In the genomic region with DNA sequence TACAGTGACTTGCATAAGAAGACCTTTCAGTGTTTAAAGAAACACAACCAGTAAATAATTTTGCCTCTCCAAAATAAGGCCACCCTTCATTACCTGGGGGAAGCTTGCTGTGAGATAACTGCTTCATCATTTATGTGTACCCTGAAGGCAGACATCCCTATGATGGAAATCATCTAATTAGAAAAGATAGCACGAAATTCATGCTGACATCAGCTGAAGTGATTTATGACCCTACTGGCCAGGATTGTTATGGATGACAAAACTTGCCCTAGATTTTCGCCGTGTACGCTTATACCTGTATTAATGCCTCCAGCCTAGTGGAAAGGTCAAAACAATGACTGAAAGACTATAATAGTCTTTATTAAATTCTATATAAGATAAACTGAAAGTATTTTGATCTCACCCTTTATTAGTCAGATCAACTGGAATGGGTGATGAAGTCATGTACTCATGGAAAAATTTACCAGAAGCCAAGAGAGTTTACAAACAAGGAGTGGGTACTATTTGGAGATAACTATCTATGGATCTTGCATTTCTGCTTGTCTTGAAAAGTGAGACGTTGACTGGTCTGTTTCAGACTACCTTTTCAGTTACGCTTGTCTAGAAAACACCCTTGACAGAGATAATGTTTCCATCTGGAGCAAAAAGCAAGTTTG, we compare ENCODE assay signal across 18 cellular contexts.
"Had no signal": no experiment of that assay in that cellular context is flagged by ENCODE, and none has a peak within 500 bp of the region (broad histone marks: within the 10 kb centered on the region; RNA-seq: fewer than 3 reads in every experiment).

No MANE protein-coding gene starts in this region.

- ATAC-seq: activated CD4-positive, CD25-positive, alpha-beta regulatory T cell treated with anti-CD3 and anti-CD28 coated beads, Interleukin-2, amount 50 U/mL, for 24 hours; activated CD8-positive, alpha-beta T cell treated with anti-CD3 and anti-CD28 coated beads, Interleukin-2, amount 10 ng/mL, durations not matched to agents 7 days and 5 days had no signal

- DNase-seq: activated CD4-positive, alpha-beta T cell treated with anti-CD3 and anti-CD28 coated beads for 48 hours; activated CD4-positive, alpha-beta T cell treated with anti-CD3 and anti-CD28 coated beads, Interleukin-2, amount 50 U/mL, for 4 hours; activated CD8-positive, alpha-beta memory T cell treated with anti-CD3 and anti-CD28 coated beads, Interleukin-2, amount 50 U/mL, for 48 hours; activated CD8-positive, alpha-beta T cell treated with anti-CD3 and anti-CD28 coated beads, Interleukin-2, amount 10 ng/mL, durations not matched to agents 7 days and 5 days; activated effector memory CD4-positive, alpha-beta T cell treated with Interleukin-2 at 50 U/mL for 16 hours; activated naive CD4-positive, alpha-beta T cell; activated T-cell treated with anti-CD3 and anti-CD28 coated beads, Interleukin-2, amount 50 U/mL, for 1 hour; amygdala; cerebellar nuclear complex; KG1; NCI-H1092; NCI-H1930; NCI-H2171 treated with DMSO at 0.1 percent for 48 hours; NCI-H345; NCI-H510A; NCI-H526 treated with DMSO at 0.1 percent for 48 hours; SHP77 had no signal
